1 cellular context compared by ENCODE assay signal in genomic region chr3:20890124-20890523, GRCh38.
TF ChIP-seq lines count a peak whose summit lies in the region.

No MANE protein-coding gene starts in this region.

TF ChIP-seq in K562, 482 proteins besides CTCF, POLR2A, EP300 and RAD21 (continued from another document and continues in another):
- TF ChIP-seq, protein P1, sequence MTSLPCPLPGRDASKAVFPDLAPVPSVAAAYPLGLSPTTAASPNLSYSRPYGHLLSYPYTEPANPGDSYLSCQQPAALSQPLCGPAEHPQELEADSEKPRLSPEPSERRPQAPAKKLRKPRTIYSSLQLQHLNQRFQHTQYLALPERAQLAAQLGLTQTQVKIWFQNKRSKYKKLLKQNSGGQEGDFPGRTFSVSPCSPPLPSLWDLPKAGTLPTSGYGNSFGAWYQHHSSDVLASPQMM (CRISPR knock-in tag; IDR thresholded peaks at IDR 0.05) = no peak
- TF ChIP-seq ZBTB5 (IDR thresholded peaks at IDR 0.05) (no peak), KDM1A (IDR thresholded peaks at IDR 0.05) (peak in 1 of 2 experiments; percentile 40; a peak in 1 of 4 replicates), HINFP (tag; conservative IDR thresholded peaks at IDR 0.05; ENCODE audit: low read depth) (no peak), FOXK2 (conservative IDR thresholded peaks at IDR 0.05 in 1 of 2, IDR thresholded peaks at IDR 0.05 in 1 of 2; ENCODE audit: low read depth in 2 of 2) (0 out of 4 replicates have a peak, but pooled peaks of 1 of the 2 experiments have one; percentile 36), PATZ1 (CRISPR knock-in tag; IDR thresholded peaks at IDR 0.05; ENCODE audit: borderline replicate concordance) (no peak), ZNF224 (CRISPR knock-in tag; IDR thresholded peaks at IDR 0.05) (no peak), RNF2 (IDR thresholded peaks at IDR 0.05) (0 out of 2 replicates have a peak, but pooled peaks have one; percentile 44), ZNF561 (CRISPR knock-in tag; conservative IDR thresholded peaks at IDR 0.05) (no peak), SAP30 (IDR thresholded peaks at IDR 0.05; ENCODE audit: borderline replicate concordance, insufficient read depth, low read depth, low read length, poor library complexity, severe bottlenecking) (no peak), NR2C1 (IDR thresholded peaks at IDR 0.05) (no peak), NR2C1 (tag; IDR thresholded peaks at IDR 0.05) (no peak), ZNF740 (CRISPR knock-in tag; IDR thresholded peaks at IDR 0.05) (no peak), ZNF740 (tag; IDR thresholded peaks at IDR 0.05) (no peak), XRCC3 (IDR thresholded peaks at IDR 0.05) (no peak), MTA1 (IDR thresholded peaks at IDR 0.05; ENCODE audit: borderline replicate concordance) (no peak), ZNF316 (IDR thresholded peaks at IDR 0.05) (0 out of 2 replicates have a peak, but pooled peaks have one; percentile 24), ELF1 (tag; IDR thresholded peaks at IDR 0.05) (no peak), HMG20A (CRISPR knock-in tag; conservative IDR thresholded peaks at IDR 0.05) (no peak), NCOA6 (IDR thresholded peaks at IDR 0.05) (no peak), MAX (CRISPR knock-in tag; IDR thresholded peaks at IDR 0.05) (no peak), KLF10 (CRISPR knock-in tag; IDR thresholded peaks at IDR 0.05) (no peak), SMARCA4 (IDR thresholded peaks at IDR 0.05) (peak; percentile 89), NR3C1 (CRISPR knock-in tag; IDR thresholded peaks at IDR 0.05) (no peak), NFYB (IDR thresholded peaks at IDR 0.05; ENCODE audit: extremely low read depth, insufficient read length) (no peak), HMBOX1 (IDR thresholded peaks at IDR 0.05) (peak; percentile 93), CBFA2T2 (conservative IDR thresholded peaks at IDR 0.05) (peak; percentile 87), BMI1 (IDR thresholded peaks at IDR 0.05; ENCODE audit: low read length) (no peak), CBX3 (IDR thresholded peaks at IDR 0.05; ENCODE audit: borderline replicate concordance in 1 of 2, low read length in 2 of 2) (peak in 1 of 2 experiments; percentile 11; a peak in 1 of 3 replicates)
- TF ChIP-seq, protein P2, sequence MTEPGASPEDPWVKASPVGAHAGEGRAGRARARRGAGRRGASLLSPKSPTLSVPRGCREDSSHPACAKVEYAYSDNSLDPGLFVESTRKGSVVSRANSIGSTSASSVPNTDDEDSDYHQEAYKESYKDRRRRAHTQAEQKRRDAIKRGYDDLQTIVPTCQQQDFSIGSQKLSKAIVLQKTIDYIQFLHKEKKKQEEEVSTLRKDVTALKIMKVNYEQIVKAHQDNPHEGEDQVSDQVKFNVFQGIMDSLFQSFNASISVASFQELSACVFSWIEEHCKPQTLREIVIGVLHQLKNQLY (CRISPR knock-in tag; conservative IDR thresholded peaks at IDR 0.05) = no peak
- TF ChIP-seq, protein P3, sequence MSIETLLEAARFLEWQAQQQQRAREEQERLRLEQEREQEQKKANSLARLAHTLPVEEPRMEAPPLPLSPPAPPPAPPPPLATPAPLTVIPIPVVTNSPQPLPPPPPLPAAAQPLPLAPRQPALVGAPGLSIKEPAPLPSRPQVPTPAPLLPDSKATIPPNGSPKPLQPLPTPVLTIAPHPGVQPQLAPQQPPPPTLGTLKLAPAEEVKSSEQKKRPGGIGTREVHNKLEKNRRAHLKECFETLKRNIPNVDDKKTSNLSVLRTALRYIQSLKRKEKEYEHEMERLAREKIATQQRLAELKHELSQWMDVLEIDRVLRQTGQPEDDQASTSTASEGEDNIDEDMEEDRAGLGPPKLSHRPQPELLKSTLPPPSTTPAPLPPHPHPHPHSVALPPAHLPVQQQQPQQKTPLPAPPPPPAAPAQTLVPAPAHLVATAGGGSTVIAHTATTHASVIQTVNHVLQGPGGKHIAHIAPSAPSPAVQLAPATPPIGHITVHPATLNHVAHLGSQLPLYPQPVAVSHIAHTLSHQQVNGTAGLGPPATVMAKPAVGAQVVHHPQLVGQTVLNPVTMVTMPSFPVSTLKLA (conservative IDR thresholded peaks at IDR 0.05) = 0 out of 4 replicates have a peak, but pooled peaks of 1 of the 2 experiments have one; percentile 31
- TF ChIP-seq, protein P4, sequence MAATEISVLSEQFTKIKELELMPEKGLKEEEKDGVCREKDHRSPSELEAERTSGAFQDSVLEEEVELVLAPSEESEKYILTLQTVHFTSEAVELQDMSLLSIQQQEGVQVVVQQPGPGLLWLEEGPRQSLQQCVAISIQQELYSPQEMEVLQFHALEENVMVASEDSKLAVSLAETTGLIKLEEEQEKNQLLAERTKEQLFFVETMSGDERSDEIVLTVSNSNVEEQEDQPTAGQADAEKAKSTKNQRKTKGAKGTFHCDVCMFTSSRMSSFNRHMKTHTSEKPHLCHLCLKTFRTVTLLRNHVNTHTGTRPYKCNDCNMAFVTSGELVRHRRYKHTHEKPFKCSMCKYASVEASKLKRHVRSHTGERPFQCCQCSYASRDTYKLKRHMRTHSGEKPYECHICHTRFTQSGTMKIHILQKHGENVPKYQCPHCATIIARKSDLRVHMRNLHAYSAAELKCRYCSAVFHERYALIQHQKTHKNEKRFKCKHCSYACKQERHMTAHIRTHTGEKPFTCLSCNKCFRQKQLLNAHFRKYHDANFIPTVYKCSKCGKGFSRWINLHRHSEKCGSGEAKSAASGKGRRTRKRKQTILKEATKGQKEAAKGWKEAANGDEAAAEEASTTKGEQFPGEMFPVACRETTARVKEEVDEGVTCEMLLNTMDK (IDR thresholded peaks at IDR 0.05; ENCODE audit: borderline replicate concordance, insufficient read depth, low read depth, low read length, poor library complexity, severe bottlenecking) = no peak
- TF ChIP-seq, protein P5, sequence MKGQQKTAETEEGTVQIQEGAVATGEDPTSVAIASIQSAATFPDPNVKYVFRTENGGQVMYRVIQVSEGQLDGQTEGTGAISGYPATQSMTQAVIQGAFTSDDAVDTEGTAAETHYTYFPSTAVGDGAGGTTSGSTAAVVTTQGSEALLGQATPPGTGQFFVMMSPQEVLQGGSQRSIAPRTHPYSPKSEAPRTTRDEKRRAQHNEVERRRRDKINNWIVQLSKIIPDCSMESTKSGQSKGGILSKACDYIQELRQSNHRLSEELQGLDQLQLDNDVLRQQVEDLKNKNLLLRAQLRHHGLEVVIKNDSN (CRISPR knock-in tag; IDR thresholded peaks at IDR 0.05) = no peak
- TF ChIP-seq, protein P6, sequence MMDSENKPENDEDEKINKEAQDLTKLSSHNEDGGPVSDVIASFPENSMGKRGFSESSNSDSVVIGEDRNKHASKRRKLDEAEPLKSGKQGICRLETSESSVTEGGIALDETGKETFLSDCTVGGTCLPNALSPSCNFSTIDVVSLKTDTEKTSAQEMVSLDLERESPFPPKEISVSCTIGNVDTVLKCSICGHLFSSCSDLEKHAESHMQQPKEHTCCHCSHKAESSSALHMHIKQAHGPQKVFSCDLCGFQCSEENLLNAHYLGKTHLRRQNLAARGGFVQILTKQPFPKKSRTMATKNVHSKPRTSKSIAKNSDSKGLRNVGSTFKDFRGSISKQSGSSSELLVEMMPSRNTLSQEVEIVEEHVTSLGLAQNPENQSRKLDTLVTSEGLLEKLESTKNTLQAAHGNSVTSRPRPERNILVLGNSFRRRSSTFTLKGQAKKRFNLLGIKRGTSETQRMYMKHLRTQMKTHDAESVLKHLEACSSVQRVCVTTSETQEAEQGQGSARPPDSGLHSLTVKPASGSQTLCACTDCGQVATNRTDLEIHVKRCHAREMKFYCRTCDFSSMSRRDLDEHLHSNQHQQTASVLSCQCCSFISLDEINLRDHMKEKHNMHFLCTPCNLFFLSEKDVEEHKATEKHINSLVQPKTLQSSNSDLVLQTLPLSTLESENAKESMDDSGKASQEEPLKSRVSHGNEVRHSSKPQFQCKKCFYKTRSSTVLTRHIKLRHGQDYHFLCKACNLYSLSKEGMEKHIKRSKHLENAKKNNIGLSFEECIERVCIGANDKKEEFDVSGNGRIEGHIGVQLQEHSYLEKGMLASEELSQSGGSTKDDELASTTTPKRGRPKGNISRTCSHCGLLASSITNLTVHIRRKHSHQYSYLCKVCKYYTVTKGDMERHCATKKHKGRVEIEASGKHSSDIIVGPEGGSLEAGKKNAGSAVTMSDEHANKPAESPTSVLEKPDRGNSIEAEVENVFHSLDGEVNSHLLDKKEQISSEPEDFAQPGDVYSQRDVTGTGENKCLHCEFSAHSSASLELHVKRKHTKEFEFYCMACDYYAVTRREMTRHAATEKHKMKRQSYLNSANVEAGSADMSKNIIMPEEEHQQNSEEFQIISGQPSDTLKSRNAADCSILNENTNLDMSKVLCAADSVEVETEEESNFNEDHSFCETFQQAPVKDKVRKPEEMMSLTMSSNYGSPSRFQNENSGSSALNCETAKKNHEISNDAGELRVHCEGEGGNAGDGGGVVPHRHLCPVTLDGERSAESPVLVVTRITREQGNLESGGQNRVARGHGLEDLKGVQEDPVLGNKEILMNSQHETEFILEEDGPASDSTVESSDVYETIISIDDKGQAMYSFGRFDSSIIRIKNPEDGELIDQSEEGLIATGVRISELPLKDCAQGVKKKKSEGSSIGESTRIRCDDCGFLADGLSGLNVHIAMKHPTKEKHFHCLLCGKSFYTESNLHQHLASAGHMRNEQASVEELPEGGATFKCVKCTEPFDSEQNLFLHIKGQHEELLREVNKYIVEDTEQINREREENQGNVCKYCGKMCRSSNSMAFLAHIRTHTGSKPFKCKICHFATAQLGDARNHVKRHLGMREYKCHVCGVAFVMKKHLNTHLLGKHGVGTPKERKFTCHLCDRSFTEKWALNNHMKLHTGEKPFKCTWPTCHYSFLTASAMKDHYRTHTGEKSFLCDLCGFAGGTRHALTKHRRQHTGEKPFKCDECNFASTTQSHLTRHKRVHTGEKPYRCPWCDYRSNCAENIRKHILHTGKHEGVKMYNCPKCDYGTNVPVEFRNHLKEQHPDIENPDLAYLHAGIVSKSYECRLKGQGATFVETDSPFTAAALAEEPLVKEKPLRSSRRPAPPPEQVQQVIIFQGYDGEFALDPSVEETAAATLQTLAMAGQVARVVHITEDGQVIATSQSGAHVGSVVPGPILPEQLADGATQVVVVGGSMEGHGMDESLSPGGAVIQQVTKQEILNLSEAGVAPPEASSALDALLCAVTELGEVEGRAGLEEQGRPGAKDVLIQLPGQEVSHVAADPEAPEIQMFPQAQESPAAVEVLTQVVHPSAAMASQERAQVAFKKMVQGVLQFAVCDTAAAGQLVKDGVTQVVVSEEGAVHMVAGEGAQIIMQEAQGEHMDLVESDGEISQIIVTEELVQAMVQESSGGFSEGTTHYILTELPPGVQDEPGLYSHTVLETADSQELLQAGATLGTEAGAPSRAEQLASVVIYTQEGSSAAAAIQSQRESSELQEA (IDR thresholded peaks at IDR 0.05; ENCODE audit: low read depth) = no peak
